ENCODE assay signal across 1 cellular context in genomic region chr22:19883446-19883845, GRCh38. TPM values are rescaled to one million over a fixed set of nuclear protein-coding genes. Genes with fewer than 3 reads are reported as not detected.
"Had no signal": no experiment of that assay in that cellular context is flagged by ENCODE, and none has a peak within 500 bp of the region (broad histone marks: within the 10 kb centered on the region; RNA-seq: fewer than 3 reads in every experiment).

No MANE protein-coding gene starts in this region.

RNA-seq across cellular contexts. Expression of gene TXNRD2, which starts 58.2 kb away (rescaled TPM):
- total RNA-seq: smooth muscle cell had no signal
